In the genomic region with DNA sequence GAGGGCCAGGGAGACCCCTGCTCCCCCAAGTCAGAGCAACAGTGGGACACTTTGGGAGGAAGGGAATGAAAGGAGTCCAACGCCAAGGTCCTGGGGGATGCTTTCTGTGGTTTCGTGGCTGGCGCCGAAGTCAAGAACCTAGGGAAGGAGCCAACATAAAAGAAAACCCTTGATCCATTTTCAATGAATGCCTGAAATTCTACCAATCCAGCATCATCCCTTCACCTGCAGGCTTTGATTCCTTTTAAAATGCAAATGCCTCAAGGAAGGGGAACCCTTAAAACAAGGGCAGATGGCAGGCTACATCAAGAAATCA, we compare ENCODE assay signal across 8 cellular contexts.
DNase-seq lines count a peak whose midpoint lies in the region; ATAC-seq and TF ChIP-seq lines count a peak whose summit lies in the region.

No MANE protein-coding gene starts in this region.

- H3K27ac Mint-ChIP-seq in activated CD8-positive, alpha-beta T cell treated with anti-CD3 and anti-CD28 coated beads for 36 hours = no peak overlapping the region
- no peak overlapping the region for H3K27ac Mint-ChIP-seq in activated CD8-positive, alpha-beta T cell treated with anti-CD3 and anti-CD28 coated beads, Interleukin-2, amount 10 ng/mL, durations not matched to agents 7 days and 5 days
- no peak overlapping the region for H3K27ac Mint-ChIP-seq in activated naive CD8-positive, alpha-beta T cell treated with anti-CD3 and anti-CD28 coated beads, Interleukin-2, amount 50 U/mL, for 24 hours

- H3K9me3 Mint-ChIP-seq in activated CD8-positive, alpha-beta T cell treated with anti-CD3 and anti-CD28 coated beads for 36 hours = no peaks in the 10 kb centered on the region
- H3K9me3 Mint-ChIP-seq in activated CD8-positive, alpha-beta T cell treated with anti-CD3 and anti-CD28 coated beads, Interleukin-2, amount 10 ng/mL, durations not matched to agents 7 days and 5 days (ENCODE audit: insufficient read depth) = no peaks in the 10 kb centered on the region
- no peaks in the 10 kb centered on the region for H3K9me3 Mint-ChIP-seq in activated naive CD8-positive, alpha-beta T cell treated with anti-CD3 and anti-CD28 coated beads, Interleukin-2, amount 50 U/mL, for 24 hours

- intact Hi-C loops in activated CD8-positive, alpha-beta T cell treated with anti-CD3 and anti-CD28 coated beads for 36 hours (cut with micrococcal nuclease) = loop anchor here (2.0 kb wide), 2 partner anchors 279 to 343 kb away; no protein-coding TSS in a partner anchor
- intact Hi-C loops in lower lobe of right lung (cut with DNase I) = loop anchor here (10.0 kb wide), 2 partner anchors 221 to 281 kb away; no protein-coding TSS in a partner anchor
- intact Hi-C loops in mucosa of descending colon (cut with DNase I, micrococcal nuclease) = loop anchor here (5.0 to 10.0 kb wide), 4 partner anchors 111 to 283 kb away; no protein-coding TSS in a partner anchor

- DNase-seq in activated CD8-positive, alpha-beta T cell treated with anti-CD3 and anti-CD28 coated beads for 36 hours = no peak
- no peak for DNase-seq in activated CD8-positive, alpha-beta T cell treated with anti-CD3 and anti-CD28 coated beads, Interleukin-2, amount 10 ng/mL, durations not matched to agents 7 days and 5 days
- DNase-seq in activated naive CD8-positive, alpha-beta T cell treated with anti-CD3 and anti-CD28 coated beads, Interleukin-2, amount 50 U/mL, for 24 hours = no peak
- DNase-seq in lower lobe of right lung (no peak), thoracic aorta (ENCODE audit: low spot score) (no peak), mucosa of descending colon (no peak), NCI-H345 treated with DMSO at 0.1 percent for 48 hours (lab: John Stamatoyannopoulos, UW; ENCODE audit: unreplicated experiment) (no peak)

- no peak for ATAC-seq in activated CD8-positive, alpha-beta T cell treated with anti-CD3 and anti-CD28 coated beads for 36 hours
- ATAC-seq in activated CD8-positive, alpha-beta T cell treated with anti-CD3 and anti-CD28 coated beads, Interleukin-2, amount 10 ng/mL, durations not matched to agents 7 days and 5 days = no peak
- ATAC-seq in activated naive CD8-positive, alpha-beta T cell treated with anti-CD3 and anti-CD28 coated beads, Interleukin-2, amount 50 U/mL, for 24 hours = no peak
- ATAC-seq in lower lobe of right lung (no peak), thoracic aorta (ENCODE audit: insufficient number of reproducible peaks, low FRiP score, low read depth) (no peak), mucosa of descending colon (no peak), GM21619 (IDR thresholded peaks at IDR 0.05; ENCODE audit: unreplicated experiment) (no peak)

- H3K27me3 Mint-ChIP-seq in activated CD8-positive, alpha-beta T cell treated with anti-CD3 and anti-CD28 coated beads for 36 hours = peaks cover 6% of the 10 kb centered on the region
- peaks cover 2% of the 10 kb centered on the region for H3K27me3 Mint-ChIP-seq in activated CD8-positive, alpha-beta T cell treated with anti-CD3 and anti-CD28 coated beads, Interleukin-2, amount 10 ng/mL, durations not matched to agents 7 days and 5 days (ENCODE audit: low read depth)
- H3K27me3 Mint-ChIP-seq in activated naive CD8-positive, alpha-beta T cell treated with anti-CD3 and anti-CD28 coated beads, Interleukin-2, amount 50 U/mL, for 24 hours = peaks cover 7% of the 10 kb centered on the region

- H3K4me1 ChIP-seq in lower lobe of right lung (peaks cover 22% of the 10 kb centered on the region), thoracic aorta (ENCODE audit: control insufficient read depth in 1 of 2, low read depth in 2 of 2) (peaks cover 0 to 12% of the 10 kb centered on the region in 2 donors), mucosa of descending colon (ENCODE audit: low read depth) (peaks cover 5% of the 10 kb centered on the region)

- POLR2A ChIA-PET in activated CD8-positive, alpha-beta T cell treated with anti-CD3 and anti-CD28 coated beads for 36 hours (lab: Charles Lee) = no interaction called here
- POLR2A ChIA-PET in activated CD8-positive, alpha-beta T cell treated with anti-CD3 and anti-CD28 coated beads, Interleukin-2, amount 10 ng/mL, durations not matched to agents 7 days and 5 days (lab: Charles Lee) = no interaction called here

- H3K4me3 Mint-ChIP-seq in activated CD8-positive, alpha-beta T cell treated with anti-CD3 and anti-CD28 coated beads for 36 hours = no peak overlapping the region
- H3K4me3 Mint-ChIP-seq in activated CD8-positive, alpha-beta T cell treated with anti-CD3 and anti-CD28 coated beads, Interleukin-2, amount 10 ng/mL, durations not matched to agents 7 days and 5 days = no peak overlapping the region
- peak overlapping the region; percentile 70 for H3K4me3 Mint-ChIP-seq in activated naive CD8-positive, alpha-beta T cell treated with anti-CD3 and anti-CD28 coated beads, Interleukin-2, amount 50 U/mL, for 24 hours

- CTCF ChIA-PET in activated CD8-positive, alpha-beta T cell treated with anti-CD3 and anti-CD28 coated beads for 36 hours (lab: Charles Lee) = no interaction called here
- CTCF ChIA-PET in activated CD8-positive, alpha-beta T cell treated with anti-CD3 and anti-CD28 coated beads, Interleukin-2, amount 10 ng/mL, durations not matched to agents 7 days and 5 days (lab: Charles Lee) = no interaction called here

- H3K27me3 ChIP-seq in lower lobe of right lung (ENCODE audit: low read depth) (no peaks in the 10 kb centered on the region), thoracic aorta (replicated peaks; ENCODE audit: insufficient read depth) (no peaks in the 10 kb centered on the region)

- H3K36me3 Mint-ChIP-seq in activated CD8-positive, alpha-beta T cell treated with anti-CD3 and anti-CD28 coated beads for 36 hours (ENCODE audit: low read depth) = no peaks in the 10 kb centered on the region
- H3K36me3 Mint-ChIP-seq in activated CD8-positive, alpha-beta T cell treated with anti-CD3 and anti-CD28 coated beads, Interleukin-2, amount 10 ng/mL, durations not matched to agents 7 days and 5 days (ENCODE audit: low read depth) = no peaks in the 10 kb centered on the region
- H3K36me3 Mint-ChIP-seq in activated naive CD8-positive, alpha-beta T cell treated with anti-CD3 and anti-CD28 coated beads, Interleukin-2, amount 50 U/mL, for 24 hours (ENCODE audit: low read depth) = no peaks in the 10 kb centered on the region

- H3K27ac ChIP-seq in lower lobe of right lung = no peak overlapping the region
- no peak overlapping the region for H3K27ac ChIP-seq in thoracic aorta

- H3K36me3 ChIP-seq in lower lobe of right lung (no peaks in the 10 kb centered on the region), thoracic aorta (no peaks in the 10 kb centered on the region), mucosa of descending colon (ENCODE audit: low read depth) (no peaks in the 10 kb centered on the region)

- H3K4me3 ChIP-seq in lower lobe of right lung (peak overlapping the region; percentile 78), thoracic aorta (peak overlapping the region; percentile 76), mucosa of descending colon (no peak overlapping the region)

- no peaks in the 10 kb centered on the region for H3K9me3 ChIP-seq in lower lobe of right lung
- H3K9me3 ChIP-seq in thoracic aorta = no peaks in the 10 kb centered on the region
- no peaks in the 10 kb centered on the region for H3K9me3 ChIP-seq in mucosa of descending colon

- peaks cover 3% of the 10 kb centered on the region for H3K4me1 Mint-ChIP-seq in activated CD8-positive, alpha-beta T cell treated with anti-CD3 and anti-CD28 coated beads for 36 hours (ENCODE audit: low read depth)
- H3K4me1 Mint-ChIP-seq in activated CD8-positive, alpha-beta T cell treated with anti-CD3 and anti-CD28 coated beads, Interleukin-2, amount 10 ng/mL, durations not matched to agents 7 days and 5 days (ENCODE audit: low read depth) = no peaks in the 10 kb centered on the region
- H3K4me1 Mint-ChIP-seq in activated naive CD8-positive, alpha-beta T cell treated with anti-CD3 and anti-CD28 coated beads, Interleukin-2, amount 50 U/mL, for 24 hours = no peaks in the 10 kb centered on the region

- TF ChIP-seq CTCF in activated CD8-positive, alpha-beta T cell treated with anti-CD3 and anti-CD28 coated beads for 36 hours (IDR thresholded peaks at IDR 0.05) = peak; percentile 60
- TF ChIP-seq CTCF in lower lobe of right lung (IDR thresholded peaks at IDR 0.05) = peak; percentile 45
- no peak for TF ChIP-seq CTCF in thoracic aorta (IDR thresholded peaks at IDR 0.05)
- no peak for TF ChIP-seq CTCF in mucosa of descending colon (IDR thresholded peaks at IDR 0.05)

Comparison
In these comparisons a context has a peak if more than half of its experiments do, and no peak if none do; other contexts are left out.
1. CTCF ChIP-seq: peak in activated CD8-positive, alpha-beta T cell treated with anti-CD3 and anti-CD28 coated beads for 36 hours (single experiment) and lower lobe of right lung (single experiment); none in thoracic aorta (single experiment) and mucosa of descending colon (single experiment).